Comparison of ENCODE assay signal across 8 cellular contexts in the genomic region with DNA sequence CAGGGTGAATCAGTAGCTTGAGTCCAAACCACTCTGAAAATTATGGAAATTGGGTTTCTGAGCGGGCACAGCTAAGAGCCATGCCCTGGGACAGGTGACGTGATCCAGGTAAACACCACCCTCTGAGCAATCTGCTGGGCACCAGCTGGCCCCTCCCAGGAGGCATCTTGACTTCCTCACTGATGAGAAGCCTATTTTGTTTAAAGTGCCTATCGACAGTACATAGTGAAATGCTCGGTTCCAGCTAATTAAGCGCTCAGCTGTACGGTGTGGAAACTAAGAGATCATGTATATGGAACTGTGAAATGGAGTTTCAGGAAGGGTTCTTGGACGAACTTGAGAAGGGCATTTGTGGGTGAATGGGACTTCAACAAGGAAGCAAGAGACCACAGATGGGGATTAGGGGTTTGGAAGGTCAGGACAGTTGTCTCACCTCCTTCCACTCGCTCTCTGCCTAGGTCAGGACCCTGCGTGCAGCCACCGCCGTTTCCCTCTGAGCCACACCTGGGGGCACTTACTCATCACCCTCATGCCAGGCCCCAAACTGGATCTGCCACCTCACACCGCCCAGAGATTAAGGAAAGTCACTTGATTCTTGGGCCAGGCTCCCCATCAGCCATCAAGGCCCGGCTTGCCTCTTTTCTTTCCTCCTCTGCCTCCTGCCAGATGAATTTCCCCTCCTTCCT. TPM values are rescaled to one million over a fixed set of nuclear protein-coding genes. Genes with fewer than 3 reads are reported as not detected.
DNase-seq lines count a peak whose midpoint lies in the region; ATAC-seq and TF ChIP-seq lines count a peak whose summit lies in the region.

No MANE protein-coding gene starts in this region.

- H3K9me3 ChIP-seq in T-helper 17 cell (ENCODE audit: control insufficient read depth, low read length, poor library complexity, severe bottlenecking): no peaks in the 10 kb centered on the region

- H3K36me3 Mint-ChIP-seq in T-helper 17 cell (ENCODE audit: low read depth): no peaks in the 10 kb centered on the region
- H3K36me3 Mint-ChIP-seq in stimulated activated memory B cell treated with anti-CD40 and anti-IgM and Interleukin-4, amounts not matched to agents 10 μg/mL and 1 μg/mL and 100 μg/mL, for 72 hours: no peaks in the 10 kb centered on the region

- no peak for ATAC-seq in T-helper 17 cell
- ATAC-seq in stimulated activated memory B cell treated with anti-CD40 and anti-IgM and Interleukin-4, amounts not matched to agents 10 μg/mL and 1 μg/mL and 100 μg/mL, for 72 hours: no peak

- peaks cover 1% of the 10 kb centered on the region for H3K27me3 Mint-ChIP-seq in T-helper 17 cell
- H3K27me3 Mint-ChIP-seq in stimulated activated memory B cell treated with anti-CD40 and anti-IgM and Interleukin-4, amounts not matched to agents 10 μg/mL and 1 μg/mL and 100 μg/mL, for 72 hours: no peaks in the 10 kb centered on the region

- H3K27ac Mint-ChIP-seq in T-helper 17 cell: peak overlapping the region; percentile 97
- H3K27ac Mint-ChIP-seq in stimulated activated memory B cell treated with anti-CD40 and anti-IgM and Interleukin-4, amounts not matched to agents 10 μg/mL and 1 μg/mL and 100 μg/mL, for 72 hours: peak overlapping the region; percentile 82

- POLR2A ChIA-PET in HEK293T (lab: Yijun Ruan, JAX): no interaction called here

- peak overlapping the region; percentile 98 for H3K4me3 Mint-ChIP-seq in T-helper 17 cell
- peak overlapping the region; percentile 59 for H3K4me3 Mint-ChIP-seq in stimulated activated memory B cell treated with anti-CD40 and anti-IgM and Interleukin-4, amounts not matched to agents 10 μg/mL and 1 μg/mL and 100 μg/mL, for 72 hours

- no peaks in the 10 kb centered on the region for H3K9me3 Mint-ChIP-seq in stimulated activated memory B cell treated with anti-CD40 and anti-IgM and Interleukin-4, amounts not matched to agents 10 μg/mL and 1 μg/mL and 100 μg/mL, for 72 hours

- no peak for TF ChIP-seq CTCF in fibroblast of the aortic adventitia (IDR thresholded peaks at IDR 0.05; ENCODE audit: insufficient read depth, low read length)

- DNase-seq in DMS 273 (lab: John Stamatoyannopoulos, UW; ENCODE audit: unreplicated experiment): peak; percentile 41
- no peak for DNase-seq in DMS 273 treated with DMSO at 0.1 percent for 48 hours (lab: John Stamatoyannopoulos, UW)
- no peak for DNase-seq in T-helper 17 cell
- DNase-seq in fibroblast of the aortic adventitia (ENCODE audit: low read depth): no peak
- DNase-seq in SHP77 (lab: John Stamatoyannopoulos, UW): no peak
- DNase-seq in NCI-H1105 (lab: John Stamatoyannopoulos, UW): no peak
- no peak for DNase-seq in HEK293T (ENCODE audit: extremely low spot score)

- H3K4me3 ChIP-seq in fibroblast of the aortic adventitia (ENCODE audit: low read depth, low read length): peak overlapping the region; percentile 25

- CTCF ChIA-PET in HEK293T (lab: Yijun Ruan, JAX): no interaction called here

- peaks cover 54% of the 10 kb centered on the region for H3K4me1 Mint-ChIP-seq in T-helper 17 cell
- H3K4me1 Mint-ChIP-seq in stimulated activated memory B cell treated with anti-CD40 and anti-IgM and Interleukin-4, amounts not matched to agents 10 μg/mL and 1 μg/mL and 100 μg/mL, for 72 hours: peaks cover 65% of the 10 kb centered on the region

TF ChIP-seq in HEK293T, 16 proteins besides CTCF, POLR2A, EP300 and RAD21:
- TF ChIP-seq TARDBP (IDR thresholded peaks at IDR 0.05): no peak

RNA-seq across cellular contexts. Expression of a gene that starts 3.2 kb away (rescaled TPM):
- total RNA-seq in T-helper 17 cell (10 to 100 TPM; 30.6 to 47.1 TPM), fibroblast of the aortic adventitia (ENCODE audit: low replicate concordance) (6.2 and 15.7 TPM in 2 replicates)

RNA-seq across cellular contexts. Expression of a gene that starts 18.5 kb away (rescaled TPM):
- not detected for total RNA-seq in T-helper 17 cell
- total RNA-seq in fibroblast of the aortic adventitia (ENCODE audit: low replicate concordance): 0.36 and 0.98 TPM in 2 replicates
